14 cellular contexts compared by ENCODE assay signal in genomic region chr5:145473032-145473642, GRCh38.
"Had no signal": no experiment of that assay in that cellular context is flagged by ENCODE, and none has a peak within 500 bp of the region (broad histone marks: within the 10 kb centered on the region; RNA-seq: fewer than 3 reads in every experiment).

No MANE protein-coding gene starts in this region.

- H3K4me3 ChIP-seq: body of pancreas, psoas muscle had no signal

- ATAC-seq: activated CD8-positive, alpha-beta memory T cell treated with anti-CD3 and anti-CD28 coated beads, Interleukin-2, amount 10 ng/mL, durations not matched to agents 7 days and 5 days; body of pancreas; left colon; psoas muscle had no signal

- DNase-seq: activated CD4-positive, alpha-beta T cell treated with anti-CD3 and anti-CD28 coated beads, Interleukin-2, amount 50 U/mL, for 48 hours; activated CD4-positive, CD25-positive, alpha-beta regulatory T cell treated with anti-CD3 and anti-CD28 coated beads, Interleukin-2, amount 50 U/mL, for 72 hours; activated CD8-positive, alpha-beta memory T cell treated with anti-CD3 and anti-CD28 coated beads, Interleukin-2, amount 10 ng/mL, durations not matched to agents 7 days and 5 days; activated effector memory CD4-positive, alpha-beta T cell treated with Interleukin-2 at 50 U/mL for 16 hours; activated T-cell treated with anti-CD3 and anti-CD28 coated beads, Interleukin-2, amount 50 U/mL, for 24 hours; amniotic stem cell; body of pancreas; cerebellar nuclear complex; endodermal cell; glutamatergic neuron; left colon; psoas muscle; stimulated activated CD4-positive, alpha-beta T cell treated with anti-CD3 and anti-CD28 coated beads, Interleukin-15, amount 100 ng/mL, for 24 hours; stimulated activated CD4-positive, alpha-beta T cell treated with anti-CD3 and anti-CD28 coated beads, Interleukin-4, amount 100 ng/mL, for 24 hours had no signal

- H3K9me3 ChIP-seq: body of pancreas, psoas muscle had no signal

- H3K27me3 ChIP-seq: body of pancreas had no signal

- H3K4me1 ChIP-seq: psoas muscle had no signal
